Comparison of ENCODE assay signal across 1 cellular context in the genomic region with DNA sequence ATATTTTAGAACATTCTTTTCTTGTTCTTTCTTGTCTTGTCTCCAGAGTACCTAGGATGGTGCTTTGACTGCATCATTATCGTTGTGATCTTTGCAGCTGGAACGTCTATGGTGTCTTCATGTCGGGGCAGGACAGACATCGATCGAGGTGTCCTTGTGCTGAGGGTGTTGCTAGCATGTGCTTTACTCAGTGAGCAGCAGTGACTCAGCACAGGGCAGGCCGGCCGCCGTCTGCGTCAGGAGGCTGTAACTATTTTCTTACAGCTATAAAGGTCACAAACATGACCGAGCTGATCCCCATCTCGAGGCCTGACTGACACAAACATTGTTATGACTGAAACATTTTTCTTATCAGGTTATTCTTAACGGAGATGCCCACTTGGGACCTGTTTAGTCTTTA.
TF ChIP-seq lines count a peak whose summit lies in the region.

No MANE protein-coding gene starts in this region.

TF ChIP-seq in HepG2, 621 proteins besides CTCF, POLR2A, EP300 and RAD21 (continued from another document):
- no peak for TF ChIP-seq ZNF138 (CRISPR knock-in tag; IDR thresholded peaks at IDR 0.05; ENCODE audit: low read depth)
